8 cellular contexts compared by ENCODE assay signal in genomic region chrX:150200820-150201287, GRCh38.
DNase-seq lines count a peak whose midpoint lies in the region; ATAC-seq and TF ChIP-seq lines count a peak whose summit lies in the region.

No MANE protein-coding gene starts in this region.

- H3K9me3 ChIP-seq in A673 (ENCODE audit: low read depth, low read length, poor library complexity, severe bottlenecking) (no peaks in the 10 kb centered on the region), endodermal cell (ENCODE audit: control insufficient read depth, low read length) (no peaks in the 10 kb centered on the region)

- H3K4me1 Mint-ChIP-seq in activated naive CD4-positive, alpha-beta T cell treated with anti-CD3 and anti-CD28 coated beads, Interleukin-2, amount 10 ng/mL, durations not matched to agents 7 days and 5 days = no peaks in the 10 kb centered on the region
- H3K4me1 Mint-ChIP-seq in stimulated activated naive B cell treated with anti-CD40 and anti-IgM and Interleukin-4, amounts not matched to agents 10 μg/mL and 1 μg/mL and 100 μg/mL, for 72 hours = peaks cover 13 to 17% of the 10 kb centered on the region in 2 donors
- H3K4me1 Mint-ChIP-seq in endodermal cell = no peaks in the 10 kb centered on the region

- 90% methylated on average over 5 of the region's 5 CpGs; no CpG with 5 or more reads in 1 of the 2 experiments for WGBS in endodermal cell (ENCODE audit: insufficient coverage in 1 of 2, insufficient read length in 1 of 2), 2 experiments

- DNase-seq in A673 (ENCODE audit: low spot score) (peak; percentile 92), NOMO-1 treated with dmso at 0.1 percent for 144 hours (lab: John Stamatoyannopoulos, UW; ENCODE audit: unreplicated experiment) (peak; percentile 51), left colon (peak in 1 of 2 donors; percentile 49), endodermal cell (no peak)
- DNase-seq in activated naive CD4-positive, alpha-beta T cell treated with anti-CD3 and anti-CD28 coated beads, Interleukin-2, amount 10 ng/mL, durations not matched to agents 7 days and 5 days = peak; percentile 36
- peak; percentile 60 for DNase-seq in stimulated activated naive B cell treated with anti-CD40 and anti-IgM and Interleukin-4, amounts not matched to agents 10 μg/mL and 1 μg/mL and 100 μg/mL, for 72 hours

- no TSS peak for BruUV-seq in A673 (replicated peaks; lab: Mats Ljungman, UMichigan)

- POLR2A ChIA-PET in A673 (lab: Charles Lee; ENCODE audit: low non-redundant PET) = no interaction called here

- H3K4me3 ChIP-seq in A673 (ENCODE audit: low read depth, low read length, poor library complexity, severe bottlenecking) (no peak overlapping the region), endodermal cell (ENCODE audit: low read length) (no peak overlapping the region)

- ATAC-seq in GM18520 (IDR thresholded peaks at IDR 0.05; ENCODE audit: unreplicated experiment) (peak; percentile 95), HG02943 (IDR thresholded peaks at IDR 0.05; ENCODE audit: low read depth, unreplicated experiment) (peak; percentile 97), left colon (peak; percentile 14)
- ATAC-seq in stimulated activated naive B cell treated with anti-CD40 and anti-IgM and Interleukin-4, amounts not matched to agents 10 μg/mL and 1 μg/mL and 100 μg/mL, for 72 hours (replicated peaks) = peak; percentile 96 to 98

- TF ChIP-seq CTCF in A673 (conservative IDR thresholded peaks at IDR 0.05; ENCODE audit: low read depth, low read length) = no peak
- no peak for TF ChIP-seq CTCF in endodermal cell (conservative IDR thresholded peaks at IDR 0.05)

- H3K36me3 Mint-ChIP-seq in activated naive CD4-positive, alpha-beta T cell treated with anti-CD3 and anti-CD28 coated beads, Interleukin-2, amount 10 ng/mL, durations not matched to agents 7 days and 5 days = no peaks in the 10 kb centered on the region
- no peaks in the 10 kb centered on the region for H3K36me3 Mint-ChIP-seq in stimulated activated naive B cell treated with anti-CD40 and anti-IgM and Interleukin-4, amounts not matched to agents 10 μg/mL and 1 μg/mL and 100 μg/mL, for 72 hours
- H3K36me3 Mint-ChIP-seq in endodermal cell (ENCODE audit: low read depth) = no peaks in the 10 kb centered on the region

- H3K9ac ChIP-seq in endodermal cell (ENCODE audit: extremely low read depth, low read length, poor library complexity, severe bottlenecking) = no peak overlapping the region

- peaks cover 7% of the 10 kb centered on the region for H3K4me1 ChIP-seq in A673 (ENCODE audit: insufficient read depth, low read length, poor library complexity, severe bottlenecking)
- H3K4me1 ChIP-seq in endodermal cell (ENCODE audit: control insufficient read depth, insufficient read depth, low read length) = no peaks in the 10 kb centered on the region

- no peaks in the 10 kb centered on the region for H3K27me3 Mint-ChIP-seq in activated naive CD4-positive, alpha-beta T cell treated with anti-CD3 and anti-CD28 coated beads, Interleukin-2, amount 10 ng/mL, durations not matched to agents 7 days and 5 days
- H3K27me3 Mint-ChIP-seq in stimulated activated naive B cell treated with anti-CD40 and anti-IgM and Interleukin-4, amounts not matched to agents 10 μg/mL and 1 μg/mL and 100 μg/mL, for 72 hours = no peaks in the 10 kb centered on the region
- peaks cover 2% of the 10 kb centered on the region for H3K27me3 Mint-ChIP-seq in endodermal cell (ENCODE audit: insufficient read depth)

- no peaks in the 10 kb centered on the region for H3K9me3 Mint-ChIP-seq in activated naive CD4-positive, alpha-beta T cell treated with anti-CD3 and anti-CD28 coated beads, Interleukin-2, amount 10 ng/mL, durations not matched to agents 7 days and 5 days
- peaks cover 0 to 6% of the 10 kb centered on the region in 2 donors for H3K9me3 Mint-ChIP-seq in stimulated activated naive B cell treated with anti-CD40 and anti-IgM and Interleukin-4, amounts not matched to agents 10 μg/mL and 1 μg/mL and 100 μg/mL, for 72 hours
- H3K9me3 Mint-ChIP-seq in endodermal cell = peaks cover 55% of the 10 kb centered on the region

- H3K27ac ChIP-seq in A673 (ENCODE audit: low read depth, low read length, poor library complexity, severe bottlenecking) (no peak overlapping the region), endodermal cell (ENCODE audit: low read depth, low read length) (no peak overlapping the region)

- H3K36me3 ChIP-seq in A673 (ENCODE audit: insufficient read depth, low read length, poor library complexity, severe bottlenecking) (no peaks in the 10 kb centered on the region), endodermal cell (ENCODE audit: control insufficient read depth, insufficient read depth, low read length) (no peaks in the 10 kb centered on the region)

- CTCF ChIA-PET in A673 (lab: Charles Lee) = no interaction called here
- CTCF ChIA-PET in activated naive CD4-positive, alpha-beta T cell treated with anti-CD3 and anti-CD28 coated beads, Interleukin-2, amount 10 ng/mL, durations not matched to agents 7 days and 5 days (lab: Charles Lee) = interaction anchor here (0.7 to 0.8 kb wide), 2 partner anchors 18 to 158 kb away, joined by 3 read pairs; no protein-coding TSS in a partner anchor

- H3K4me3 Mint-ChIP-seq in activated naive CD4-positive, alpha-beta T cell treated with anti-CD3 and anti-CD28 coated beads, Interleukin-2, amount 10 ng/mL, durations not matched to agents 7 days and 5 days = no peak overlapping the region
- H3K4me3 Mint-ChIP-seq in stimulated activated naive B cell treated with anti-CD40 and anti-IgM and Interleukin-4, amounts not matched to agents 10 μg/mL and 1 μg/mL and 100 μg/mL, for 72 hours = no peak overlapping the region
- H3K4me3 Mint-ChIP-seq in endodermal cell = no peak overlapping the region

- H3K27me3 ChIP-seq in A673 (replicated peaks; ENCODE audit: insufficient read depth, low read depth, low read length, poor library complexity) (no peaks in the 10 kb centered on the region), endodermal cell (ENCODE audit: control insufficient read depth, insufficient read depth, low read length, poor library complexity, severe bottlenecking) (no peaks in the 10 kb centered on the region)

- intact Hi-C loops in A673 (cut with micrococcal nuclease; ENCODE audit: unreplicated experiment) = no loop called here
- intact Hi-C loops in left colon (cut with DNase I, micrococcal nuclease) = no loop called here

- H3K27ac Mint-ChIP-seq in activated naive CD4-positive, alpha-beta T cell treated with anti-CD3 and anti-CD28 coated beads, Interleukin-2, amount 10 ng/mL, durations not matched to agents 7 days and 5 days = no peak overlapping the region
- peak overlapping the region; percentile 39 for H3K27ac Mint-ChIP-seq in stimulated activated naive B cell treated with anti-CD40 and anti-IgM and Interleukin-4, amounts not matched to agents 10 μg/mL and 1 μg/mL and 100 μg/mL, for 72 hours
- no peak overlapping the region for H3K27ac Mint-ChIP-seq in endodermal cell

Comparison
In these comparisons a context has a peak if more than half of its experiments do, and no peak if none do; other contexts are left out.
1. ATAC-seq: peak in every context shown above with its lines; median percentile 97 in HG02943; 97 in stimulated activated naive B cell treated with anti-CD40 and anti-IgM and Interleukin-4, amounts not matched to agents 10 μg/mL and 1 μg/mL and 100 μg/mL, for 72 hours; 95 in GM18520; 14 in left colon.